In the genomic region with DNA sequence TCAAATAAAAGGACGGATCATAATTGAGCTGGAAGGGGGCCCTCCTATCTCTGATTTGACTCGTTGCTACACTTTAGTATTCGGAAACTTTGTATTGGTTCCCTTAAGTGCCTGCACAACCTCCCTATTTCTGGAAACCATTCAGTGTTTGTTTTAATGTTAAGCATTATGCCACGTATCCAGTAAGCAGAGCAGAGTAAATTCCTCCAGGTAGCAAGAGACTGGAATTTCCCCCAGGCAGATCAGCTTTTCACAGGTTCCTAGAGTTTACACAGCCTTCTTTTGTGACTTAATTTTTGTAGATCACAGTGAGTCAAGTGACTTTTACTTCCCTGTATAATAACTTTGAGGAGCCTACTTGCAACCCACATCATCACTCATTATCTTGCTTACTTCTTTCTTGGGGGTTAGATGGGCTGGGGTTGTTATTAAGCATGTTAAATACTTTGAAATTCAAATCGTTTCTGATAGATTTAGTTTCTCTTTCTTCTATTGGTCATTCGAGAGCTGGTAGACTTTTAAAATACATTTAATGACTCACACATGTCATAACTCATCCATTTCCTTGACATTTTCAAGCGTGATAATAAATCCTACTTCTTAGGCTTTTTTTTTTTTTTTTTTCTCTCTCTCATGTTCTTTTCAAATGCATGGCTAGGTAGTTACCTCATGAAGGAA, we compare ENCODE assay signal across 10 cellular contexts.
DNase-seq lines count a peak whose midpoint lies in the region; TF ChIP-seq lines count a peak whose summit lies in the region.
"Had no signal": no experiment of that assay in that cellular context is flagged by ENCODE, and none has a peak within 500 bp of the region (broad histone marks: within the 10 kb centered on the region; RNA-seq: fewer than 3 reads in every experiment).

No MANE protein-coding gene starts in this region.

- TF ChIP-seq RAD21 in Ishikawa (IDR thresholded peaks at IDR 0.05; ENCODE audit: low read depth), result no peak

- 27% methylated on average over 6 of the region's 7 CpGs for WGBS in mesenchymal stem cell

- H3K4me1 ChIP-seq in A673 (ENCODE audit: insufficient read depth, low read length, poor library complexity, severe bottlenecking) (peaks cover 13% of the 10 kb centered on the region), mesenchymal stem cell (ENCODE audit: control insufficient read depth, insufficient read depth, low read depth, low read length) (peaks cover 10% of the 10 kb centered on the region)

- no TSS peak for BruUV-seq in A673 (replicated peaks; lab: Mats Ljungman, UMichigan)

- CTCF ChIA-PET in A673 (lab: Charles Lee), result no interaction called here

- H3K9ac ChIP-seq in mesenchymal stem cell (ENCODE audit: low read length), result peak overlapping the region; percentile 1

- H4K8ac ChIP-seq in mesenchymal stem cell (ENCODE audit: low read length), result no peak overlapping the region

- no peak overlapping the region for H4K91ac ChIP-seq in mesenchymal stem cell (ENCODE audit: low read length)

- no peak overlapping the region for H2BK12ac ChIP-seq in mesenchymal stem cell (ENCODE audit: low read length in 2 of 2)

- no peak overlapping the region for H3K14ac ChIP-seq in mesenchymal stem cell (ENCODE audit: low read length in 2 of 2)

- H3K4me3 ChIP-seq in A673 (ENCODE audit: low read depth, low read length, poor library complexity, severe bottlenecking) (peak overlapping the region; percentile 9), mesenchymal stem cell (ENCODE audit: insufficient read depth in 1 of 2, low read depth in 1 of 2, low read length in 2 of 2) (no peak overlapping the region)

- intact Hi-C loops in A673 (cut with micrococcal nuclease; ENCODE audit: unreplicated experiment), result no loop called here

- H3K9me3 ChIP-seq in A673 (ENCODE audit: low read depth, low read length, poor library complexity, severe bottlenecking) (no peaks in the 10 kb centered on the region), mesenchymal stem cell (ENCODE audit: control insufficient read depth, low read length) (no peaks in the 10 kb centered on the region)

- H2BK120ac ChIP-seq in mesenchymal stem cell (ENCODE audit: low read depth, low read length), result no peak overlapping the region

- DNase-seq in A673 (ENCODE audit: low spot score) (peak; percentile 37), dermis blood vessel endothelial cell (peak; percentile 78), mesenchymal stem cell (peak; percentile 60), KG1 (lab: John Stamatoyannopoulos, UW) (no peak), retina (no peak), NCI-H2107 (lab: John Stamatoyannopoulos, UW) (no peak), superior temporal gyrus (ENCODE audit: extremely low spot score) (no peak)
- DNase-seq: C1 segment of cervical spinal cord, immature natural killer cell had no signal

- H3K27ac ChIP-seq in A673 (ENCODE audit: low read depth, low read length, poor library complexity, severe bottlenecking), result no peak overlapping the region
- peak overlapping the region; percentile 16 for H3K27ac ChIP-seq in mesenchymal stem cell (ENCODE audit: low read length, poor library complexity, severe bottlenecking)

- TF ChIP-seq EP300 in Ishikawa (IDR thresholded peaks at IDR 0.05; ENCODE audit: borderline replicate concordance), result 0 out of 2 replicates have a peak, but pooled peaks have one; percentile 28

- POLR2A ChIA-PET in A673 (lab: Charles Lee; ENCODE audit: low non-redundant PET), result no interaction called here

- H3K36me3 ChIP-seq in A673 (ENCODE audit: insufficient read depth, low read length, poor library complexity, severe bottlenecking) (no peaks in the 10 kb centered on the region), mesenchymal stem cell (ENCODE audit: control insufficient read depth in 1 of 2, insufficient read depth in 2 of 2, low read depth in 1 of 2, low read length in 2 of 2) (no peaks in the 10 kb centered on the region)

- H3K27me3 ChIP-seq in A673 (replicated peaks; ENCODE audit: insufficient read depth, low read depth, low read length, poor library complexity), result no peaks in the 10 kb centered on the region
- H3K27me3 ChIP-seq in mesenchymal stem cell (ENCODE audit: control insufficient read depth in 1 of 2, insufficient read depth in 1 of 2, low read length in 2 of 2), result no peaks in the 10 kb centered on the region

- H3K4me2 ChIP-seq in mesenchymal stem cell (ENCODE audit: low read length, poor library complexity, severe bottlenecking), result peak overlapping the region; percentile 27

- no peak for TF ChIP-seq CTCF in A673 (conservative IDR thresholded peaks at IDR 0.05; ENCODE audit: low read depth, low read length)

- H3K18ac ChIP-seq in mesenchymal stem cell (ENCODE audit: low read depth in 1 of 2, low read length in 2 of 2), result no peak overlapping the region

- no peak overlapping the region for H2AK5ac ChIP-seq in mesenchymal stem cell (ENCODE audit: low read length, severe bottlenecking)

- no peak overlapping the region for H2BK15ac ChIP-seq in mesenchymal stem cell (ENCODE audit: low read depth, poor library complexity, severe bottlenecking)

- H2AFZ ChIP-seq in mesenchymal stem cell (ENCODE audit: low read depth, low read length), result no peak overlapping the region

- H3K4ac ChIP-seq in mesenchymal stem cell (ENCODE audit: low read depth in 1 of 2, low read length in 2 of 2), result no peak overlapping the region

- H3K23ac ChIP-seq in mesenchymal stem cell (ENCODE audit: low read length in 2 of 2), result no peak overlapping the region

- H2BK5ac ChIP-seq in mesenchymal stem cell (ENCODE audit: low read depth, low read length, poor library complexity, severe bottlenecking), result no peak overlapping the region

- peaks cover 32% of the 10 kb centered on the region for H3K79me1 ChIP-seq in mesenchymal stem cell (replicated peaks; ENCODE audit: low read length, poor library complexity, severe bottlenecking)

TF ChIP-seq in Ishikawa, 13 proteins besides CTCF, POLR2A, EP300 and RAD21:
- TF ChIP-seq USF1 (IDR thresholded peaks at IDR 0.05) (no peak), FOXM1 (IDR thresholded peaks at IDR 0.05; ENCODE audit: borderline replicate concordance, low read depth) (peak; percentile 79; the same call in 1 of the 2 replicates)

Comparison
In these comparisons a context has a peak if more than half of its experiments do, and no peak if none do; other contexts are left out.
1. DNase-seq: peak in A673 (single experiment), dermis blood vessel endothelial cell (single experiment) and mesenchymal stem cell (single experiment); none in KG1 (single experiment), retina (single experiment), NCI-H2107 (single experiment) and superior temporal gyrus (single experiment).